ENCODE assay signal across 1 cellular context in the genomic region with DNA sequence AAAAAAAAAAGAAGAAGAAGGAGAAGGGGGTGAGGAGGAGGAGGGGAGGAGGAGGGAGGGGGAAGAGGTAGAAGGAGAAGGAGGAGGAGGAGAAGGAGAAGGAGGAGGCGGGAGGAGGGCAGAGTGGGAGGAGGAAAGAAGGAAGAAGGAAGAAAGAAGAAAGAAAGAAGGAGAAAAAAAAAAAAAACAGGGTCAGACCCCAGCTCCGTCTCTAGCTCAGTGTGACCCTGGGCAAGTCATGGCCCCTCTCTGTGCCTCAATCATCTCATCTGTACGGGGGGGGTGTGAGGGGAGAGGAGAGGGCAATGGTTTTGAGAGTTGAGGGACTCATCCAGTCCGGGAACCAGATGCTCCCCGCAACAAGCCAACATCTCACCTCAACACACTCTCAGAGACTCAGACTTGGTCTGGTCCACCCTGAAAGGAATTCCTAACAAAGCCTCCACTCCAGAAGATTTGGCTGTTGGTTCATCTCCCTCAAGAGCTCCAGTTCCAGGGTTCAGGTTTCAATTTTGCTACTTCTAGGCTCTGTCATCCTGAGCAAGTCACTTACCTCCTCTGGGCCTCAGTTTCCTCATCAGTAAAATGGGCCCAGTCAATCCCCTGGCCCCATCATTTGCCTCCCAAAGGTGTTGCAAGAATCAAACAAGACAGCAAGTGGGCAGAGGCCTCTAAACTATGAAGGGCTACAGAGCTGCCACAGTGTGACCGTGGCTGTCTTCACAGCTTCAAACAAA.
TF ChIP-seq lines count a peak whose summit lies in the region.

No MANE protein-coding gene starts in this region.

TF ChIP-seq in endothelial cell of umbilical vein, 7 proteins besides CTCF, POLR2A, EP300 and RAD21:
- no peak for TF ChIP-seq POLR2AphosphoS5 (IDR thresholded peaks at IDR 0.05; ENCODE audit: insufficient read depth, low read depth, low read length)
- no peak for TF ChIP-seq FOS (IDR thresholded peaks at IDR 0.05; ENCODE audit: borderline replicate concordance, insufficient read depth, low read length)
- TF ChIP-seq GATA2 (IDR thresholded peaks at IDR 0.05; ENCODE audit: insufficient read depth, insufficient read length, low read depth, low read length) = no peak
- TF ChIP-seq JUN (IDR thresholded peaks at IDR 0.05; ENCODE audit: borderline replicate concordance, insufficient read depth, insufficient read length, low read depth) = no peak
- no peak for TF ChIP-seq MYC (IDR thresholded peaks at IDR 0.05; ENCODE audit: low read depth, low read length)
- TF ChIP-seq, protein P1, sequence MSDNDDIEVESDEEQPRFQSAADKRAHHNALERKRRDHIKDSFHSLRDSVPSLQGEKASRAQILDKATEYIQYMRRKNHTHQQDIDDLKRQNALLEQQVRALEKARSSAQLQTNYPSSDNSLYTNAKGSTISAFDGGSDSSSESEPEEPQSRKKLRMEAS (IDR thresholded peaks at IDR 0.05; ENCODE audit: insufficient read depth, insufficient read length) = no peak
- no peak for TF ChIP-seq EZH2 (IDR thresholded peaks at IDR 0.05; ENCODE audit: borderline replicate concordance, low read depth, low read length, severe bottlenecking)
